In the genomic region with DNA sequence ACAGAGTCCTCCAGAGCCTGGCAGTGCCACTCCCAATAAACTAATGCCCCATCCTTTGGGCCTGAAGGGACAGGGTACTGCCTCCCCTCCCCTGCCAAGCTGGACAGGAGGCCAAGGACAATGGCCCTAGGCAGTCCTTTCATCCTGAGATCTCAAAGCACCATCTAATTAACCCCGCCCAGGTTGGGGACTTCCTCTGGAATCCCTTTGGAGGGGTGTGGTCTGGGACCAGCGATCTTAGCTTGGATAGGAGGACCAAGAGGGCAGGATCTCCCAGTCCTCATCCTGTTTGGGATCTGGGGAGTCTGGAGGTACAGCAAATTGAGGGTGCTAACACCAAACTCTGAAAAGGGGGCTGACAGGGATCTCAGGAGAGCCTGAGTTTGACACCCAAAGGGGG, we compare ENCODE assay signal across 20 cellular contexts. TPM values are rescaled to one million over a fixed set of nuclear protein-coding genes. Genes with fewer than 3 reads are reported as not detected.
DNase-seq lines count a peak whose midpoint lies in the region; ATAC-seq, FAIRE-seq and TF ChIP-seq lines count a peak whose summit lies in the region.
"Had no signal": no experiment of that assay in that cellular context is flagged by ENCODE, and none has a peak within 500 bp of the region (broad histone marks: within the 10 kb centered on the region; RNA-seq: fewer than 3 reads in every experiment).

No MANE protein-coding gene starts in this region.

- POLR2A ChIA-PET in H1 (lab: Charles Lee; ENCODE audit: partially characterized antibody), result interaction anchor here (0.7 to 1.6 kb wide), 4 partner anchors 13 to 26 kb away, joined by 4 to 5 read pairs (median 4); a partner anchor contains a TSS

- no peak overlapping the region for H3K14ac ChIP-seq in H1 (ENCODE audit: insufficient read length)

- intact Hi-C loops in aorta (cut with DNase I), result no loop called here

- H2BK120ac ChIP-seq in H1 (replicated peaks; ENCODE audit: low read depth, low read length), result no peak overlapping the region

- H3K27me3 ChIP-seq in H1 (replicated peaks in 1 of 4; ENCODE audit: control insufficient read depth in 3 of 4, extremely low read depth in 1 of 4, insufficient read depth in 3 of 4, low read length in 3 of 4) (peaks cover 3 to 21% (median 16%) of the 10 kb centered on the region in 4 experiments; a peak in 5 of 7 replicates), aorta (ENCODE audit: control insufficient read depth in 1 of 2, insufficient read depth in 2 of 2, low read length in 1 of 2) (no peaks in the 10 kb centered on the region)

- no peak overlapping the region; a peak in 1 of 4 replicates for H3K4me2 ChIP-seq in H1 (ENCODE audit: insufficient read depth in 1 of 2, low read depth in 2 of 2, low read length in 2 of 2)

- DNase-seq in NCI-H748 (lab: John Stamatoyannopoulos, UW; ENCODE audit: unreplicated experiment), result peak; percentile 18
- DNase-seq in NCI-H748 treated with DMSO at 0.1 percent for 48 hours (lab: John Stamatoyannopoulos, UW), result no peak
- DNase-seq in NCI-H69 (lab: John Stamatoyannopoulos, UW), result peak; percentile 77
- no peak for DNase-seq in H1 (ENCODE audit: low read depth in 1 of 2, low spot score in 2 of 2)
- no peak for DNase-seq in aorta
- no peak for DNase-seq in chondrocyte (ENCODE audit: low spot score)
- DNase-seq in SHP77 treated with DMSO at 0.1 percent for 48 hours (lab: John Stamatoyannopoulos, UW), result no peak
- no peak for DNase-seq in DMS79 (lab: John Stamatoyannopoulos, UW)
- DNase-seq: Calu3, DND-41, GM23248, HCEC 1CT, Kasumi-1, MV-4-11, NCI-H1436 treated with DMSO at 0.1 percent for 48 hours, NCI-H2029, NCI-H2227 treated with DMSO at 0.1 percent for 48 hours, NCI-H526 treated with DMSO at 0.1 percent for 48 hours, SHP77 had no signal

- no peak overlapping the region for H4K5ac ChIP-seq in H1 (ENCODE audit: insufficient read length, low read depth, low read length)

- CTCF ChIA-PET in H1 (lab: Charles Lee; ENCODE audit: partially characterized antibody), result interaction anchor here (1.6 to 10.7 kb wide), 3 partner anchors 15 to 24 kb away, joined by 4 to 257 read pairs (median 26); a partner anchor contains a TSS

- H3K4me3 ChIP-seq in H1 (ENCODE audit: extremely low read depth in 1 of 4, insufficient read depth in 2 of 4, low read depth in 3 of 4, low read length in 4 of 4), result no peak overlapping the region
- H3K4me3 ChIP-seq in aorta (ENCODE audit: low read length in 2 of 2), result no peak overlapping the region
- H3K4me3 ChIP-seq: GM23248 had no signal

- H3K9me3 ChIP-seq in H1 (ENCODE audit: insufficient read depth in 2 of 2, low read depth in 1 of 2, low read length in 1 of 2) (no peaks in the 10 kb centered on the region), aorta (ENCODE audit: control insufficient read depth, low read length) (no peaks in the 10 kb centered on the region)

- no peak overlapping the region for H2BK20ac ChIP-seq in H1 (ENCODE audit: low read length)

- peak overlapping the region; percentile 67; the same call in 1 of the 2 replicates for H2BK15ac ChIP-seq in H1 (ENCODE audit: low read length)

- H3K23me2 ChIP-seq in H1 (ENCODE audit: low read depth, low read length), result peaks cover 4% of the 10 kb centered on the region; the same call in 1 of the 2 replicates

- H3K4me1 ChIP-seq in H1 (replicated peaks in 1 of 4; ENCODE audit: control insufficient read depth in 3 of 4, insufficient read depth in 4 of 4, low read length in 3 of 4) (peaks cover 16 to 29% (median 18%) of the 10 kb centered on the region in 4 experiments), aorta (ENCODE audit: control insufficient read depth in 1 of 2, insufficient read depth in 2 of 2, low read length in 2 of 2) (no peaks in the 10 kb centered on the region)

- H3K27ac ChIP-seq in H1 (ENCODE audit: low read depth, low read length) (no peak overlapping the region), aorta (ENCODE audit: low read depth in 1 of 2, low read length in 2 of 2) (no peak overlapping the region)
- H3K27ac ChIP-seq: GM23248, RWPE1 had no signal

- TF ChIP-seq CTCF in H1 (IDR thresholded peaks at IDR 0.05; ENCODE audit: control extremely low read depth in 1 of 3, insufficient read depth in 1 of 3, low read depth in 1 of 3, low read length in 3 of 3), result no peak
- no peak for TF ChIP-seq CTCF in chondrocyte (IDR thresholded peaks at IDR 0.05)

- H2AFZ ChIP-seq in H1 (ENCODE audit: low read length), result no peak overlapping the region
- H2AFZ ChIP-seq: GM23248 had no signal

- H3K4me1 Mint-ChIP-seq in chondrocyte (ENCODE audit: low read depth), result peaks cover 9% of the 10 kb centered on the region

- H3K56ac ChIP-seq in H1 (replicated peaks; ENCODE audit: insufficient read length, low read depth, low read length), result no peak overlapping the region

- FAIRE-seq in H1 (lab: Jason Lieb, UNC), result no peak

- H3K79me1 ChIP-seq in H1 (ENCODE audit: low read depth, low read length), result no peaks in the 10 kb centered on the region

- no peak overlapping the region for H3K23ac ChIP-seq in H1 (ENCODE audit: insufficient read length)

- WGBS in H1 (ENCODE audit: extremely low coverage in 1 of 2, insufficient coverage in 1 of 2, insufficient read length in 1 of 2, insufficient replicate concordance in 2 of 2, low coverage in 1 of 2, low lambda C conversion rate in 2 of 2, missing lambda C conversion rate in 1 of 2), 2 experiments, result 62% methylated on average over 2 of the region's 2 CpGs; no CpG with 5 or more reads in 1 of the 2 experiments
- 26 to 34% methylated on average over 2 of the region's 2 CpGs for WGBS in aorta, 2 donors

- no peak overlapping the region for H3K4me3 Mint-ChIP-seq in chondrocyte (ENCODE audit: unreplicated experiment)

- H2BK5ac ChIP-seq in H1 (ENCODE audit: low read depth, low read length), result no peak overlapping the region

- no peak for TF ChIP-seq POLR2A in H1 (IDR thresholded peaks at IDR 0.05; ENCODE audit: control extremely low read depth in 1 of 2, low read depth in 2 of 2, low read length in 2 of 2)

- no peaks in the 10 kb centered on the region for H3K79me2 ChIP-seq in H1 (ENCODE audit: control insufficient read depth in 1 of 2, insufficient read depth in 2 of 2, low read length in 2 of 2)

- H3K36me3 ChIP-seq in H1 (ENCODE audit: control insufficient read depth in 2 of 4, insufficient read depth in 4 of 4, low read length in 3 of 4), result no peaks in the 10 kb centered on the region
- no peaks in the 10 kb centered on the region for H3K36me3 ChIP-seq in aorta (ENCODE audit: control insufficient read depth in 1 of 2, insufficient read depth in 2 of 2, low read length in 1 of 2)

- H3K27ac Mint-ChIP-seq in chondrocyte (ENCODE audit: unreplicated experiment), result no peak overlapping the region

- H4K8ac ChIP-seq in H1 (ENCODE audit: extremely low read depth, insufficient read depth, low read length), result no peak overlapping the region; the same call in 1 of the 2 replicates

- ATAC-seq in aorta (ENCODE audit: low FRiP score), result peak; percentile 5

- no peaks in the 10 kb centered on the region for H4K20me1 ChIP-seq in H1 (replicated peaks in 1 of 2; ENCODE audit: control insufficient read depth in 1 of 2, insufficient read depth in 2 of 2, low read length in 2 of 2)

- H3K36me3 Mint-ChIP-seq in chondrocyte (ENCODE audit: low read depth), result peaks cover 1% of the 10 kb centered on the region

- no peak overlapping the region for H4K91ac ChIP-seq in H1 (replicated peaks; ENCODE audit: insufficient read length, low read length)

- no peak overlapping the region for H2BK12ac ChIP-seq in H1 (ENCODE audit: low read depth, low read length)

- H2AK5ac ChIP-seq in H1 (ENCODE audit: low read depth, low read length), result no peak overlapping the region

- H3K9me3 Mint-ChIP-seq in chondrocyte (ENCODE audit: low read depth), result no peaks in the 10 kb centered on the region

- H3K9ac ChIP-seq in H1 (replicated peaks in 1 of 4; ENCODE audit: extremely low read depth in 1 of 4, low read depth in 3 of 4, low read length in 3 of 4), result no peak overlapping the region
- H3K9ac ChIP-seq: GM23248 had no signal

- H3K4ac ChIP-seq in H1 (replicated peaks; ENCODE audit: insufficient read length, low read depth, low read length), result no peak overlapping the region

- no peak for TF ChIP-seq RAD21 in H1 (IDR thresholded peaks at IDR 0.05 in 1 of 2, conservative IDR thresholded peaks at IDR 0.05 in 1 of 2; ENCODE audit: low read depth in 2 of 2, low read length in 2 of 2)

- H3K18ac ChIP-seq in H1 (ENCODE audit: extremely low read depth, low read length), result no peak overlapping the region

- TF ChIP-seq EP300 in H1 (IDR thresholded peaks at IDR 0.05; ENCODE audit: borderline replicate concordance in 1 of 2, low read depth in 2 of 2, low read length in 2 of 2), result no peak

- peaks cover 31% of the 10 kb centered on the region for H3K27me3 Mint-ChIP-seq in chondrocyte (ENCODE audit: low read depth)

RNA-seq across cellular contexts. Expression of a gene that starts 18.2 kb away (rescaled TPM):
- 1.5 and 1.6 TPM in 2 replicates for total RNA-seq in H1 (2021; fragmentation: NEBNext Ultra II Directional; extraction: Animal tissue kit (Norgen Biotek cat#: 25700))
- polyA plus RNA-seq in H1 (2011; rRNA removed), result 1.2 and 1.5 TPM in 2 replicates
- 1.3 TPM for polyA plus RNA-seq in H1 (2011; cell fraction: cytosol; rRNA removed)
- 1.8 TPM for polyA plus RNA-seq in H1 (2011; cell fraction: nucleus; rRNA removed)
- 1.0 to 2.1 TPM (median 1.8 TPM) in 4 replicates for polyA plus RNA-seq in H1 (2012, experiment 1 of 2)
- polyA plus RNA-seq in H1 (2012, experiment 2 of 2), result 1.7 TPM
- polyA plus RNA-seq in H1 (2013, experiment 1 of 2), result 0.73 TPM
- polyA plus RNA-seq in H1 (2013, experiment 2 of 2), result 0.63 TPM
- 0.78 and 0.82 TPM in 2 replicates for polyA minus RNA-seq in H1 (2011; rRNA and poly(A)+ RNA removed)
- polyA minus RNA-seq in H1 (2011; cell fraction: cytosol; rRNA and poly(A)+ RNA removed), result 1.8 TPM
- polyA minus RNA-seq in H1 (2011; cell fraction: nucleus; rRNA and poly(A)+ RNA removed), result 2.8 TPM
- under 1 TPM; 0.78 to 0.81 TPM for total RNA-seq in aorta
- under 1 TPM in 1 of 2 donors, not detected in 1; 0.25 TPM for polyA plus RNA-seq in aorta
- 0.05 to 0.15 TPM (median 0.08 TPM) in 3 replicates for total RNA-seq in chondrocyte
- total RNA-seq: GM23248 had no signal
- polyA plus RNA-seq: GM23248 had no signal

RNA-seq across cellular contexts. Expression of a gene that starts 26.9 kb away (rescaled TPM):
- total RNA-seq in H1 (2021; fragmentation: NEBNext Ultra II Directional; extraction: Animal tissue kit (Norgen Biotek cat#: 25700)), result 11.0 and 13.8 TPM in 2 replicates
- 5.6 and 9.5 TPM in 2 replicates for polyA plus RNA-seq in H1 (2011; rRNA removed)
- 3.8 TPM for polyA plus RNA-seq in H1 (2011; cell fraction: cytosol; rRNA removed)
- polyA plus RNA-seq in H1 (2011; cell fraction: nucleus; rRNA removed), result 9.7 TPM
- 12.1 to 18.6 TPM (median 18.1 TPM) in 4 replicates for polyA plus RNA-seq in H1 (2012, experiment 1 of 2)
- polyA plus RNA-seq in H1 (2012, experiment 2 of 2), result 14.7 TPM
- polyA plus RNA-seq in H1 (2013, experiment 1 of 2), result 18.4 TPM
- 15.6 TPM for polyA plus RNA-seq in H1 (2013, experiment 2 of 2)
- 2.4 and 5.9 TPM in 2 replicates for polyA minus RNA-seq in H1 (2011; rRNA and poly(A)+ RNA removed)
- 3.9 TPM for polyA minus RNA-seq in H1 (2011; cell fraction: cytosol; rRNA and poly(A)+ RNA removed)
- polyA minus RNA-seq in H1 (2011; cell fraction: nucleus; rRNA and poly(A)+ RNA removed), result 5.2 TPM
- total RNA-seq in aorta, result 10 to 100 TPM; 14.3 to 18.0 TPM
- 10 to 100 TPM in 1 of 2 donors, 1 to 10 TPM in 1; 7.5 to 12.0 TPM for polyA plus RNA-seq in aorta
- total RNA-seq in chondrocyte, result 13.5 to 16.8 TPM (median 16.0 TPM) in 3 replicates

RNA-seq across cellular contexts. Expression of a gene that starts 28.0 kb away (rescaled TPM):
- 24.4 and 27.4 TPM in 2 replicates for total RNA-seq in H1 (2021; fragmentation: NEBNext Ultra II Directional; extraction: Animal tissue kit (Norgen Biotek cat#: 25700))
- polyA plus RNA-seq in H1 (2011; rRNA removed), result 42.3 and 61.1 TPM in 2 replicates
- polyA plus RNA-seq in H1 (2011; cell fraction: cytosol; rRNA removed), result 63.9 TPM
- polyA plus RNA-seq in H1 (2011; cell fraction: nucleus; rRNA removed), result 211 TPM
- polyA plus RNA-seq in H1 (2012, experiment 1 of 2), result 28.4 to 49.3 TPM (median 44.9 TPM) in 4 replicates
- polyA plus RNA-seq in H1 (2012, experiment 2 of 2), result 30.7 TPM
- polyA plus RNA-seq in H1 (2013, experiment 1 of 2), result 26.1 TPM
- 23.3 TPM for polyA plus RNA-seq in H1 (2013, experiment 2 of 2)
- 16.9 and 22.1 TPM in 2 replicates for polyA minus RNA-seq in H1 (2011; rRNA and poly(A)+ RNA removed)
- 18.7 TPM for polyA minus RNA-seq in H1 (2011; cell fraction: cytosol; rRNA and poly(A)+ RNA removed)
- polyA minus RNA-seq in H1 (2011; cell fraction: nucleus; rRNA and poly(A)+ RNA removed), result 50.1 TPM
- total RNA-seq in aorta, result 10 to 100 TPM; 19.3 to 37.6 TPM
- polyA plus RNA-seq in aorta, result 10 to 100 TPM; 21.2 to 64.1 TPM
- total RNA-seq in chondrocyte, result 14.9 to 32.9 TPM (median 15.7 TPM) in 3 replicates

RNA-seq across cellular contexts. Expression of a gene that starts 37.6 kb away (rescaled TPM):
- 0.36 TPM in 1 of 2 replicates, not detected in the other for total RNA-seq in H1 (2021; fragmentation: NEBNext Ultra II Directional; extraction: Animal tissue kit (Norgen Biotek cat#: 25700))
- 0.16 and 0.18 TPM in 2 replicates for polyA plus RNA-seq in H1 (2011; rRNA removed)
- 0.25 TPM for polyA plus RNA-seq in H1 (2011; cell fraction: cytosol; rRNA removed)
- 0.07 TPM for polyA plus RNA-seq in H1 (2011; cell fraction: nucleus; rRNA removed)
- 0.36 to 0.72 TPM (median 0.59 TPM) in 4 replicates for polyA plus RNA-seq in H1 (2012, experiment 1 of 2)
- 0.41 TPM for polyA plus RNA-seq in H1 (2012, experiment 2 of 2)
- 0.30 TPM for polyA plus RNA-seq in H1 (2013, experiment 1 of 2)
- polyA plus RNA-seq in H1 (2013, experiment 2 of 2), result 0.26 TPM
- 0.17 and 0.25 TPM in 2 replicates for polyA minus RNA-seq in H1 (2011; rRNA and poly(A)+ RNA removed)
- not detected for polyA minus RNA-seq in H1 (2011; cell fraction: cytosol; rRNA and poly(A)+ RNA removed)
- polyA minus RNA-seq in H1 (2011; cell fraction: nucleus; rRNA and poly(A)+ RNA removed), result not detected
- total RNA-seq in aorta, result under 1 TPM in 1 of 2 donors, not detected in 1; 0.51 TPM
- polyA plus RNA-seq in aorta, result under 1 TPM in 1 of 2 donors, not detected in 1; 0.87 TPM
- total RNA-seq in chondrocyte, result 0.35 to 0.65 TPM in 2 of 3 replicates, not detected in the other
- total RNA-seq: GM23248 had no signal

RNA-seq across cellular contexts. Expression of a gene that starts 37.8 kb away (rescaled TPM):
- total RNA-seq in H1 (2021; fragmentation: NEBNext Ultra II Directional; extraction: Animal tissue kit (Norgen Biotek cat#: 25700)), result 83.0 and 85.3 TPM in 2 replicates
- 213 and 214 TPM in 2 replicates for polyA plus RNA-seq in H1 (2011; rRNA removed)
- polyA plus RNA-seq in H1 (2011; cell fraction: cytosol; rRNA removed), result 161 TPM
- polyA plus RNA-seq in H1 (2011; cell fraction: nucleus; rRNA removed), result 129 TPM
- polyA plus RNA-seq in H1 (2012, experiment 1 of 2), result 74.1 to 133 TPM (median 98.1 TPM) in 4 replicates
- 86.2 TPM for polyA plus RNA-seq in H1 (2012, experiment 2 of 2)
- 70.3 TPM for polyA plus RNA-seq in H1 (2013, experiment 1 of 2)
- 66.8 TPM for polyA plus RNA-seq in H1 (2013, experiment 2 of 2)
- 125 and 134 TPM in 2 replicates for polyA minus RNA-seq in H1 (2011; rRNA and poly(A)+ RNA removed)
- 61.9 TPM for polyA minus RNA-seq in H1 (2011; cell fraction: cytosol; rRNA and poly(A)+ RNA removed)
- polyA minus RNA-seq in H1 (2011; cell fraction: nucleus; rRNA and poly(A)+ RNA removed), result 71.9 TPM
- total RNA-seq in aorta, result 10 to 100 TPM; 21.6 to 28.6 TPM
- 10 to 100 TPM; 34.4 to 42.2 TPM for polyA plus RNA-seq in aorta
- 23.9 to 25.4 TPM (median 24.8 TPM) in 3 replicates for total RNA-seq in chondrocyte

Comparison
In these comparisons a context has a peak if more than half of its experiments do, and no peak if none do; other contexts are left out.
1. DNase-seq: peak in NCI-H748 (single experiment) and NCI-H69 (single experiment); none in NCI-H748 treated with DMSO at 0.1 percent for 48 hours (single experiment), H1 (0 of 2), aorta (0 of 2), chondrocyte (single experiment), SHP77 treated with DMSO at 0.1 percent for 48 hours (single experiment) and DMS79 (single experiment).